16 cellular contexts compared by ENCODE assay signal in genomic region chr20:5215592-5216304, GRCh38.
A peak's percentile ranks its signal among the peaks of the same experiment; 100 is the strongest.
DNase-seq lines count a peak whose midpoint lies in the region; ATAC-seq and TF ChIP-seq lines count a peak whose summit lies in the region.
"Had no signal": no experiment of that assay in that cellular context is flagged by ENCODE, and none has a peak within 500 bp of the region (broad histone marks: within the 10 kb centered on the region; RNA-seq: fewer than 3 reads in every experiment).

No MANE protein-coding gene starts in this region.

- H3K9me3 ChIP-seq in lower lobe of right lung (no peaks in the 10 kb centered on the region), PC-9 (ENCODE audit: insufficient read depth, low read depth) (no peaks in the 10 kb centered on the region)
- H3K9me3 ChIP-seq: ovary, tibial nerve had no signal

- H3K9me2 ChIP-seq in PC-9 (ENCODE audit: insufficient read depth) = no peaks in the 10 kb centered on the region

- H3K79me2 ChIP-seq in PC-9 (ENCODE audit: low read depth) = no peaks in the 10 kb centered on the region

- no peaks in the 10 kb centered on the region for H3F3A ChIP-seq in PC-9 (ENCODE audit: insufficient read depth, low read depth)

- BruUV-seq in PC-9 (replicated peaks; lab: Mats Ljungman, UMichigan) = no TSS peak

- DNase-seq in AG09319 (ENCODE audit: extremely low read depth, low read depth) (peak; percentile 7), KBM-7 (peak; percentile 37), choroid plexus epithelial cell (ENCODE audit: low read depth) (peak; percentile 13), lower lobe of right lung (no peak), PC-9 (no peak)
- DNase-seq in stimulated activated CD4-positive, alpha-beta T cell treated with anti-CD3 and anti-CD28 coated beads, Interleukin-15, amount 100 ng/mL, for 24 hours = no peak
- DNase-seq: activated CD4-positive, alpha-beta T cell treated with anti-CD3 and anti-CD28 coated beads, Interleukin-2, amount 50 U/mL, for 48 hours; activated naive CD8-positive, alpha-beta T cell treated with anti-CD3 and anti-CD28 coated beads for 36 hours; activated T-cell treated with anti-CD3 and anti-CD28 coated beads, Interleukin-2, amount 50 U/mL, for 72 hours; ovary; small intestine had no signal

- TF ChIP-seq CTCF in AG09319 (IDR thresholded peaks at IDR 0.05; ENCODE audit: low read depth, low read length) = no peak
- TF ChIP-seq CTCF in choroid plexus epithelial cell (conservative IDR thresholded peaks at IDR 0.05; ENCODE audit: low read depth, low read length) = no peak
- no peak for TF ChIP-seq CTCF in lower lobe of right lung (IDR thresholded peaks at IDR 0.05)
- no peak for TF ChIP-seq CTCF in PC-9 (conservative IDR thresholded peaks at IDR 0.05)

- no peak overlapping the region for H2AFZ ChIP-seq in PC-9

- POLR2A ChIA-PET in PC-9 (lab: Charles Lee; ENCODE audit: unreplicated experiment) = interaction anchor here (0.5 kb wide), 1 partner anchor 492 kb away, joined by 15 read pairs; no protein-coding TSS in a partner anchor

- intact Hi-C loops in lower lobe of right lung (cut with DNase I) = no loop called here
- intact Hi-C loops in PC-9 (cut with micrococcal nuclease; ENCODE audit: unreplicated experiment) = no loop called here

- no peaks in the 10 kb centered on the region for H3K27me3 ChIP-seq in lower lobe of right lung (ENCODE audit: low read depth)
- no peaks in the 10 kb centered on the region for H3K27me3 ChIP-seq in PC-9 (ENCODE audit: insufficient read depth, low read depth)
- H3K27me3 ChIP-seq: ovary, tibial nerve had no signal

- H3K4me1 ChIP-seq in lower lobe of right lung = peaks cover 14% of the 10 kb centered on the region
- H3K4me1 ChIP-seq in PC-9 (replicated peaks; ENCODE audit: insufficient read depth) = no peaks in the 10 kb centered on the region

- H3K27ac ChIP-seq in lower lobe of right lung (peak overlapping the region; percentile 24), PC-9 (no peak overlapping the region)
- H3K27ac ChIP-seq: HL-60, ovary, tibial nerve had no signal

- ATAC-seq in lower lobe of right lung (peak; percentile 65 to 80), HG03095 (IDR thresholded peaks at IDR 0.05; ENCODE audit: unreplicated experiment) (no peak), GM21786 (IDR thresholded peaks at IDR 0.05; ENCODE audit: unreplicated experiment) (no peak)
- ATAC-seq: activated T-cell treated with anti-CD3 and anti-CD28 coated beads, Interleukin-2, amount 50 U/mL, for 72 hours; stimulated activated effector memory CD8-positive, alpha-beta T cell treated with anti-CD3 and anti-CD28 coated beads, Interleukin-12 subunit alpha, Interleukin-12 subunit beta, amount 100 ng/mL, for 72 hours had no signal

- no peak overlapping the region for H3K4me2 ChIP-seq in PC-9

- H4K20me1 ChIP-seq in PC-9 (ENCODE audit: insufficient read depth) = no peaks in the 10 kb centered on the region

- H3K4me3 ChIP-seq in choroid plexus epithelial cell (ENCODE audit: low read depth, low read length) = no peak overlapping the region
- no peak overlapping the region for H3K4me3 ChIP-seq in lower lobe of right lung
- no peak overlapping the region for H3K4me3 ChIP-seq in PC-9
- H3K4me3 ChIP-seq: ovary, tibial nerve had no signal

- in situ Hi-C loops in KBM-7 (cut with MboI; ENCODE audit: low pct_unique_long_range_greater_than_20kb, low sequenced_read_pairs) = no loop called here

- no peaks in the 10 kb centered on the region for H3K36me3 ChIP-seq in lower lobe of right lung
- no peaks in the 10 kb centered on the region for H3K36me3 ChIP-seq in PC-9 (ENCODE audit: low read depth)
- H3K36me3 ChIP-seq: ovary had no signal

- CTCF ChIA-PET in PC-9 (lab: Charles Lee) = no interaction called here

Comparison
In these comparisons a context has a peak if more than half of its experiments do, and no peak if none do; other contexts are left out.
1. DNase-seq: peak in AG09319 (single experiment), KBM-7 (single experiment) and choroid plexus epithelial cell (single experiment); none in lower lobe of right lung (single experiment), stimulated activated CD4-positive, alpha-beta T cell treated with anti-CD3 and anti-CD28 coated beads, Interleukin-15, amount 100 ng/mL, for 24 hours (single experiment) and PC-9 (0 of 2).
2. ATAC-seq: peak in lower lobe of right lung (2 of 2); none in HG03095 (single experiment) and GM21786 (single experiment).